Comparison of ENCODE assay signal across 18 cellular contexts in genomic region chr1:1542766-1543705, GRCh38. TPM values are rescaled to one million over a fixed set of nuclear protein-coding genes. Genes with fewer than 3 reads are reported as not detected.
DNase-seq lines count a peak whose midpoint lies in the region; ATAC-seq and TF ChIP-seq lines count a peak whose summit lies in the region.
"Had no signal": no experiment of that assay in that cellular context is flagged by ENCODE, and none has a peak within 500 bp of the region (broad histone marks: within the 10 kb centered on the region; RNA-seq: fewer than 3 reads in every experiment).

No MANE protein-coding gene starts in this region.

- peaks cover 5% of the 10 kb centered on the region for H3K36me3 Mint-ChIP-seq in neural crest cell (ENCODE audit: low read depth)

- no peaks in the 10 kb centered on the region for H3K9me3 ChIP-seq in Peyer's patch
- H3K9me3 ChIP-seq: upper lobe of left lung had no signal

- no peaks in the 10 kb centered on the region for H3K27me3 ChIP-seq in Peyer's patch
- H3K27me3 ChIP-seq: upper lobe of left lung had no signal

- peaks cover 11% of the 10 kb centered on the region for H3K4me1 Mint-ChIP-seq in neural crest cell

- peaks cover 0 to 20% (median 0%) of the 10 kb centered on the region in 3 donors for H3K36me3 ChIP-seq in Peyer's patch

- ATAC-seq in esophagus mucosa: peak; percentile 15
- ATAC-seq in GM19455 (IDR thresholded peaks at IDR 0.05; ENCODE audit: unreplicated experiment): no peak
- ATAC-seq: activated CD8-positive, alpha-beta T cell treated with anti-CD3 and anti-CD28 coated beads for 36 hours; naive thymus-derived CD4-positive, alpha-beta T cell had no signal

- H3K27ac Mint-ChIP-seq in neural crest cell (ENCODE audit: unreplicated experiment): no peak overlapping the region
- H3K27ac Mint-ChIP-seq: activated CD8-positive, alpha-beta T cell treated with anti-CD3 and anti-CD28 coated beads for 36 hours; activated T-helper 1 cell treated with anti-CD3 and anti-CD28 coated beads, Interleukin-12 subunit alpha, Interleukin-12 subunit beta, Interleukin-2, Interleukin-4 antibody, amounts not matched to agents 30 ng/mL and 10 ng/mL and 1 ng/mL, durations not matched to agents 14 hours and 24 hours and 36 hours; HFFc6; immature natural killer cell; stimulated activated naive CD8-positive, alpha-beta T cell treated with anti-CD3 and anti-CD28 coated beads, Interleukin-15, Interleukin-2, amounts not matched to agents 100 ng/mL and 50 ng/mL, for 24 hours had no signal

- H3K27me3 Mint-ChIP-seq in neural crest cell (ENCODE audit: low read depth): peaks cover 6% of the 10 kb centered on the region
- H3K27me3 Mint-ChIP-seq: activated CD8-positive, alpha-beta T cell treated with anti-CD3 and anti-CD28 coated beads for 36 hours; stimulated activated naive CD8-positive, alpha-beta T cell treated with anti-CD3 and anti-CD28 coated beads, Interleukin-15, Interleukin-2, amounts not matched to agents 100 ng/mL and 50 ng/mL, for 24 hours had no signal

- TF ChIP-seq CTCF in Peyer's patch (IDR thresholded peaks at IDR 0.05): peak in 1 of 6 experiments; percentile 9
- no peak for TF ChIP-seq CTCF in neural crest cell (conservative IDR thresholded peaks at IDR 0.05)

- DNase-seq in Peyer's patch (peak in 2 of 3 donors; percentile 63 to 79), neural crest cell (ENCODE audit: low read depth, low spot score) (no peak), iPS-NIHi7 (ENCODE audit: extremely low spot score) (no peak), occipital lobe (lab: John Stamatoyannopoulos, UW) (no peak)
- DNase-seq: activated CD8-positive, alpha-beta T cell treated with anti-CD3 and anti-CD28 coated beads for 36 hours; EL; HFFc6; immature natural killer cell; naive thymus-derived CD4-positive, alpha-beta T cell; NCI-H1436; NCI-H2171; NCI-H748 treated with DMSO at 0.1 percent for 48 hours; stimulated activated CD4-positive, alpha-beta T cell treated with anti-CD3 and anti-CD28 coated beads, Interleukin-15, amount 100 ng/mL, for 24 hours had no signal

- TF ChIP-seq POLR2A in Peyer's patch (IDR thresholded peaks at IDR 0.05): no peak

- peak overlapping the region in 1 of 4 donors; percentile 40 for H3K27ac ChIP-seq in Peyer's patch

- peaks cover 0 to 24% (median 9%) of the 10 kb centered on the region in 4 donors for H3K4me1 ChIP-seq in Peyer's patch

- H3K4me3 ChIP-seq in Peyer's patch: no peak overlapping the region
- H3K4me3 ChIP-seq: upper lobe of left lung had no signal

- H3K9me3 Mint-ChIP-seq in neural crest cell: no peaks in the 10 kb centered on the region
- H3K9me3 Mint-ChIP-seq: activated CD8-positive, alpha-beta T cell treated with anti-CD3 and anti-CD28 coated beads for 36 hours; activated T-helper 1 cell treated with anti-CD3 and anti-CD28 coated beads, Interleukin-12 subunit alpha, Interleukin-12 subunit beta, Interleukin-2, Interleukin-4 antibody, amounts not matched to agents 30 ng/mL and 10 ng/mL and 1 ng/mL, durations not matched to agents 14 hours and 24 hours and 36 hours; HFFc6; immature natural killer cell; stimulated activated naive CD8-positive, alpha-beta T cell treated with anti-CD3 and anti-CD28 coated beads, Interleukin-15, Interleukin-2, amounts not matched to agents 100 ng/mL and 50 ng/mL, for 24 hours had no signal

- H3K4me3 Mint-ChIP-seq in neural crest cell: peak overlapping the region; percentile 49
- H3K4me3 Mint-ChIP-seq: activated CD8-positive, alpha-beta T cell treated with anti-CD3 and anti-CD28 coated beads for 36 hours; activated T-helper 1 cell treated with anti-CD3 and anti-CD28 coated beads, Interleukin-12 subunit alpha, Interleukin-12 subunit beta, Interleukin-2, Interleukin-4 antibody, amounts not matched to agents 30 ng/mL and 10 ng/mL and 1 ng/mL, durations not matched to agents 14 hours and 24 hours and 36 hours; HFFc6; stimulated activated naive CD8-positive, alpha-beta T cell treated with anti-CD3 and anti-CD28 coated beads, Interleukin-15, Interleukin-2, amounts not matched to agents 100 ng/mL and 50 ng/mL, for 24 hours had no signal

RNA-seq across cellular contexts. Expression of gene TMEM240, which starts 2.6 kb away (rescaled TPM):
- 1 to 10 TPM in 1 of 4 donors, not detected in 3; 3.6 TPM for total RNA-seq in Peyer's patch
- not detected for total RNA-seq in esophagus mucosa
- total RNA-seq in neural crest cell: 13.4 and 16.9 TPM in 2 replicates
- 18.1 TPM for total RNA-seq in occipital lobe

RNA-seq across cellular contexts. Expression of gene ATAD3A, which starts 31.1 kb away (rescaled TPM):
- total RNA-seq in Peyer's patch: 10 to 100 TPM; 14.9 to 72.6 (median 24.4) TPM
- total RNA-seq in esophagus mucosa: 23.2 TPM
- 54.4 and 58.0 TPM in 2 replicates for total RNA-seq in neural crest cell
- total RNA-seq in occipital lobe: 7.3 TPM

RNA-seq across cellular contexts. Expression of gene SSU72, which starts 31.6 kb away (rescaled TPM):
- 100 to 1,000 TPM; 146 to 182 (median 163) TPM for total RNA-seq in Peyer's patch
- 106 TPM for total RNA-seq in esophagus mucosa
- total RNA-seq in neural crest cell: 132 and 134 TPM in 2 replicates
- 32.9 TPM for total RNA-seq in occipital lobe

RNA-seq across cellular contexts. Expression of gene FNDC10, which starts 56.9 kb away (rescaled TPM):
- total RNA-seq in Peyer's patch (1 to 10 TPM; 4.1 to 6.9 (median 5.7) TPM), esophagus mucosa (5.7 TPM), neural crest cell (14.3 and 14.5 TPM in 2 replicates), occipital lobe (2.7 TPM)

Comparison
In these comparisons a context has a peak if more than half of its experiments do, and no peak if none do; other contexts are left out.
1. DNase-seq: peak in Peyer's patch (2 of 3); none in neural crest cell (single experiment), iPS-NIHi7 (single experiment) and occipital lobe (single experiment).